28 cellular contexts compared by ENCODE assay signal in the genomic region with DNA sequence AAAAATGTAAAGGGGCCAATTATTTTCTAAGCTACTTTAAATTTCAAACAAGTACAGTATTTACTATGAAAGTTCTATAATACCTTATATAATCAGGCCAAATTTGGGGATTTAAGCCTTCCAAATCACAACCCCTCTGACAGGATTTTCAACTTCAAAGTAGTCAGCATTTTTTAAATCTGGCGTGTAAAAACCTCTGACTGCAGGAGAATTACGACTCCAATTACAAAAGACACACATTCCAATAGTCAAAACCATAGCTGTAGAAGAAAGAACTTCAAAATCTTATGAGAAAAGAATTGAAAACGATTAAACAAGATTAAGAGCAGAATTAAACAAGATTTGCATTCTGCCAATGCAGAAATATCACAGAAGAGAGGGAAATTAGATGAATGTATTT. TPM values are rescaled to one million over a fixed set of nuclear protein-coding genes. Genes with fewer than 3 reads are reported as not detected.
A peak's percentile ranks its signal among the peaks of the same experiment; 100 is the strongest.
DNase-seq lines count a peak whose midpoint lies in the region; ATAC-seq, FAIRE-seq and TF ChIP-seq lines count a peak whose summit lies in the region.
"Had no signal": no experiment of that assay in that cellular context is flagged by ENCODE, and none has a peak within 500 bp of the region (broad histone marks: within the 10 kb centered on the region; RNA-seq: fewer than 3 reads in every experiment).

No MANE protein-coding gene starts in this region.

- H3K36me3 Mint-ChIP-seq in mesothelial cell of epicardium, result peaks cover 1% of the 10 kb centered on the region
- H3K36me3 Mint-ChIP-seq in type B pancreatic cell, result no peaks in the 10 kb centered on the region
- H3K36me3 Mint-ChIP-seq in HFFc6 (ENCODE audit: low read depth), result no peaks in the 10 kb centered on the region

- H3K4me3 Mint-ChIP-seq in mesothelial cell of epicardium (peak overlapping the region; percentile 9), type B pancreatic cell (peak overlapping the region; percentile 62), HFFc6 (no peak overlapping the region)
- H3K4me3 Mint-ChIP-seq: activated naive CD4-positive, alpha-beta T cell treated with anti-CD3 and anti-CD28 coated beads, Interleukin-2, amount 50 U/mL, for 24 hours; stimulated activated naive B cell treated with anti-CD40 and anti-IgM and Interleukin-4, amounts not matched to agents 10 μg/mL and 1 μg/mL and 100 μg/mL, for 72 hours had no signal

- H3K27ac ChIP-seq in HUES64 (ENCODE audit: low read depth, low read length), result peak overlapping the region; percentile 36
- H3K27ac ChIP-seq: breast epithelium, C4-2B, colonic mucosa, HL-60, left ventricle myocardium inferior, upper lobe of left lung had no signal

- peak overlapping the region; percentile 43; the same call in 1 of the 2 replicates for H3K9ac ChIP-seq in HUES64 (ENCODE audit: low read depth, low read length)

- ATAC-seq in GM18870 (IDR thresholded peaks at IDR 0.05; ENCODE audit: unreplicated experiment), result no peak
- ATAC-seq: Right ventricle myocardium inferior; SK-N-SH treated with all-trans-retinoic acid at 6 μM for 48 hours; stimulated activated naive B cell treated with anti-CD40 and anti-IgM and Interleukin-4, amounts not matched to agents 10 μg/mL and 1 μg/mL and 100 μg/mL, for 72 hours had no signal

- H3K4me3 ChIP-seq in HUES64 (ENCODE audit: low read length) (peak overlapping the region; percentile 5; the same call in 1 of the 2 replicates), bronchial epithelial cell (ENCODE audit: low read depth, low read length) (no peak overlapping the region)
- H3K4me3 ChIP-seq: breast epithelium, colonic mucosa, left ventricle myocardium inferior, upper lobe of left lung had no signal

- H3K27me3 ChIP-seq in HUES64 (ENCODE audit: insufficient read depth, low read length) (no peaks in the 10 kb centered on the region), bronchial epithelial cell (ENCODE audit: control insufficient read depth, insufficient read depth, low read length) (no peaks in the 10 kb centered on the region)
- H3K27me3 ChIP-seq: breast epithelium, colonic mucosa, upper lobe of left lung had no signal

- no peaks in the 10 kb centered on the region for H3K9me3 ChIP-seq in HUES64 (ENCODE audit: insufficient read depth, low read depth, low read length)
- H3K9me3 ChIP-seq: breast epithelium, colonic mucosa, left ventricle myocardium inferior, upper lobe of left lung had no signal

- TF ChIP-seq CTCF in bronchial epithelial cell (IDR thresholded peaks at IDR 0.05; ENCODE audit: insufficient read depth, low read length, severe bottlenecking) (no peak), mesothelial cell of epicardium (IDR thresholded peaks at IDR 0.05; ENCODE audit: unreplicated experiment) (no peak), type B pancreatic cell (conservative IDR thresholded peaks at IDR 0.05) (no peak), HFFc6 (IDR thresholded peaks at IDR 0.05) (no peak)

- H3K9me3 Mint-ChIP-seq in mesothelial cell of epicardium, result no peaks in the 10 kb centered on the region
- H3K9me3 Mint-ChIP-seq in type B pancreatic cell, result no peaks in the 10 kb centered on the region
- H3K9me3 Mint-ChIP-seq in HFFc6, result no peaks in the 10 kb centered on the region
- H3K9me3 Mint-ChIP-seq: activated naive CD4-positive, alpha-beta T cell treated with anti-CD3 and anti-CD28 coated beads, Interleukin-2, amount 50 U/mL, for 24 hours; activated T-helper 2 cell treated with anti-CD3 and anti-CD28 coated beads, Interferon-gamma antibody, Interleukin-2, Interleukin-4, amounts not matched to agents 10 μg/mL and 5 μg/mL and 100 μg/mL, durations not matched to agents 14 hours and 24 hours and 36 hours had no signal

- 45% methylated on average over 2 of the region's 3 CpGs for WGBS in HUES64

- peaks cover 67% of the 10 kb centered on the region for H3K4me1 ChIP-seq in HUES64 (ENCODE audit: insufficient read depth, low read length)
- H3K4me1 ChIP-seq: breast epithelium, colonic mucosa had no signal

- peaks cover 40% of the 10 kb centered on the region for H3K4me1 Mint-ChIP-seq in mesothelial cell of epicardium
- H3K4me1 Mint-ChIP-seq in type B pancreatic cell (ENCODE audit: unreplicated experiment), result peaks cover 34% of the 10 kb centered on the region
- H3K4me1 Mint-ChIP-seq in HFFc6 (ENCODE audit: low read depth), result peaks cover 46% of the 10 kb centered on the region

- H3K36me3 ChIP-seq in HUES64 (ENCODE audit: insufficient read depth, low read length), result no peaks in the 10 kb centered on the region
- H3K36me3 ChIP-seq in bronchial epithelial cell (ENCODE audit: control insufficient read depth, insufficient read depth, low read length), result no peaks in the 10 kb centered on the region
- H3K36me3 ChIP-seq: breast epithelium, colonic mucosa, left ventricle myocardium inferior, upper lobe of left lung had no signal

- H3K27me3 Mint-ChIP-seq in mesothelial cell of epicardium (ENCODE audit: low read depth), result no peaks in the 10 kb centered on the region
- H3K27me3 Mint-ChIP-seq in type B pancreatic cell, result no peaks in the 10 kb centered on the region
- no peaks in the 10 kb centered on the region for H3K27me3 Mint-ChIP-seq in HFFc6 (ENCODE audit: insufficient read depth)
- H3K27me3 Mint-ChIP-seq: activated naive CD4-positive, alpha-beta T cell treated with anti-CD3 and anti-CD28 coated beads, Interleukin-2, amount 50 U/mL, for 24 hours; stimulated activated naive B cell treated with anti-CD40 and anti-IgM and Interleukin-4, amounts not matched to agents 10 μg/mL and 1 μg/mL and 100 μg/mL, for 72 hours had no signal

- DNase-seq in bronchial epithelial cell (ENCODE audit: low read depth) (peak; percentile 20), mesothelial cell of epicardium (ENCODE audit: low spot score in 2 of 2, unreplicated experiment in 2 of 2) (no peak), type B pancreatic cell (ENCODE audit: extremely low spot score, unreplicated experiment) (no peak), HFFc6 (no peak), D341Med (ENCODE audit: low spot score) (no peak)
- DNase-seq: activated CD4-positive, alpha-beta T cell treated with anti-CD3 and anti-CD28 coated beads for 48 hours; activated CD8-positive, alpha-beta memory T cell treated with anti-CD3 and anti-CD28 coated beads for 24 hours; activated T-cell treated with anti-CD3 and anti-CD28 coated beads for 4 hours; amniotic stem cell; colonic mucosa; DMS79; effector CD8-positive, alpha-beta T cell; left ventricle myocardium inferior; NCI-H1417 treated with DMSO at 0.1 percent for 48 hours; NCI-H2107; NCI-H345; stimulated activated naive B cell treated with anti-CD40 and anti-IgM and Interleukin-4, amounts not matched to agents 10 μg/mL and 1 μg/mL and 100 μg/mL, for 72 hours; upper lobe of left lung had no signal

- peak overlapping the region; percentile 60 for H3K27ac Mint-ChIP-seq in mesothelial cell of epicardium
- peak overlapping the region; percentile 43 for H3K27ac Mint-ChIP-seq in type B pancreatic cell
- no peak overlapping the region for H3K27ac Mint-ChIP-seq in HFFc6
- H3K27ac Mint-ChIP-seq: activated naive CD4-positive, alpha-beta T cell treated with anti-CD3 and anti-CD28 coated beads, Interleukin-2, amount 50 U/mL, for 24 hours; activated T-helper 2 cell treated with anti-CD3 and anti-CD28 coated beads, Interferon-gamma antibody, Interleukin-2, Interleukin-4, amounts not matched to agents 10 μg/mL and 5 μg/mL and 100 μg/mL, durations not matched to agents 14 hours and 24 hours and 36 hours; stimulated activated naive B cell treated with anti-CD40 and anti-IgM and Interleukin-4, amounts not matched to agents 10 μg/mL and 1 μg/mL and 100 μg/mL, for 72 hours had no signal

- FAIRE-seq in bronchial epithelial cell (lab: Jason Lieb, UNC), result no peak
- FAIRE-seq: islet of Langerhans had no signal

RNA-seq across cellular contexts. Expression of a gene that starts 12.7 kb away (rescaled TPM):
- polyA plus RNA-seq in HUES64 (2013, experiment 1 of 2), result 36.7 TPM
- polyA plus RNA-seq in HUES64 (2013, experiment 2 of 2), result 39.2 TPM
- total RNA-seq in bronchial epithelial cell (63.7 and 80.0 TPM in 2 replicates), mesothelial cell of epicardium (50.8 to 51.5 TPM (median 51.5 TPM) in 3 replicates), type B pancreatic cell (ENCODE audit: low replicate concordance) (56.1 and 57.6 TPM in 2 replicates)
- 10 to 100 TPM; 66.8 to 77.8 (median 71.1) TPM for total RNA-seq in HFFc6 (2021; fragmentation: NEBNext Ultra II Directional; extraction: Animal tissue kit (Norgen Biotek cat#: 25700))
